18 cellular contexts compared by ENCODE assay signal in the genomic region with DNA sequence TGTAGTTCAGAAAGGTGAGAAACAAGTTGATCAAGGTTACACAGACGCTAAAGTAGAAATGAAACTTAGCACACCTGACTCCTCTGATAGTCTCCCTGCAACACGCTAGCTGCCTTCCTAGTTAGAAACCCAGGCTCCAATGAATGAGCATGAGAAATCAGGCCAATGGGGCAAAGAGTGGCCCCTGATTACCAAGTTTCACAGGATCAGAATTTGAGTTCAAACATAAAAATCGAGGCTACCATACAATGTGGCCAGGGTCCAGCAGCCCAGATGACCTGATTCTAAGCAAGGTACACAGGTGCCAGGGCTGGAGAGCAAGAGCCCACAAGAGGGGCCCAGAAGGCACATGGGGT. TPM values are rescaled to one million over a fixed set of nuclear protein-coding genes. Genes with fewer than 3 reads are reported as not detected.
DNase-seq lines count a peak whose midpoint lies in the region; ATAC-seq and TF ChIP-seq lines count a peak whose summit lies in the region.
"Had no signal": no experiment of that assay in that cellular context is flagged by ENCODE, and none has a peak within 500 bp of the region (broad histone marks: within the 10 kb centered on the region; RNA-seq: fewer than 3 reads in every experiment).

No MANE protein-coding gene starts in this region.

- peaks cover 0 to 6% (median under 1%) of the 10 kb centered on the region in 3 donors for H3K4me1 Mint-ChIP-seq in CD8-positive, alpha-beta memory T cell

- no peaks in the 10 kb centered on the region for H4K20me1 ChIP-seq in osteoblast (ENCODE audit: insufficient read depth, low read length)

- H3K4me1 ChIP-seq in HEK293 (ENCODE audit: control insufficient read depth, insufficient read depth, low read length) (peaks cover 8% of the 10 kb centered on the region), breast epithelium (no peaks in the 10 kb centered on the region), osteoblast (ENCODE audit: insufficient read depth, low read length) (peaks cover 55% of the 10 kb centered on the region)
- H3K4me1 ChIP-seq in CD8-positive, alpha-beta memory T cell (ENCODE audit: insufficient read depth, low read length) = no peaks in the 10 kb centered on the region

- no peak for ATAC-seq in HG03520 (IDR thresholded peaks at IDR 0.05; ENCODE audit: unreplicated experiment)
- ATAC-seq: activated CD8-positive, alpha-beta T cell treated with anti-CD3 and anti-CD28 coated beads for 36 hours had no signal

- H3K4me3 Mint-ChIP-seq in CD8-positive, alpha-beta memory T cell = no peak overlapping the region
- H3K4me3 Mint-ChIP-seq: activated CD8-positive, alpha-beta T cell treated with anti-CD3 and anti-CD28 coated beads for 36 hours; activated naive CD8-positive, alpha-beta T cell treated with anti-CD3 and anti-CD28 coated beads for 36 hours had no signal

- no peak for TF ChIP-seq POLR2A in breast epithelium (IDR thresholded peaks at IDR 0.05)

- no peaks in the 10 kb centered on the region for H3K9me3 ChIP-seq in HEK293 (ENCODE audit: control insufficient read depth, insufficient read depth, low read depth, low read length)
- H3K9me3 ChIP-seq in breast epithelium = no peaks in the 10 kb centered on the region
- H3K9me3 ChIP-seq in osteoblast (ENCODE audit: low read depth, low read length) = no peaks in the 10 kb centered on the region
- no peaks in the 10 kb centered on the region for H3K9me3 ChIP-seq in WERI-Rb-1 (ENCODE audit: severe bottlenecking)
- no peaks in the 10 kb centered on the region for H3K9me3 ChIP-seq in CD8-positive, alpha-beta memory T cell (ENCODE audit: low read length)
- H3K9me3 ChIP-seq: testis had no signal

- POLR2A ChIA-PET in HEK293 (lab: Yijun Ruan, JAX) = no interaction called here
- POLR2A ChIA-PET in CD8-positive, alpha-beta memory T cell (lab: Charles Lee) = no interaction called here

- H3K4me3 ChIP-seq in GM08714 (ENCODE audit: low read length) (peak overlapping the region; percentile 24; the same call in 1 of the 2 replicates), HEK293 (ENCODE audit: low read depth, low read length) (no peak overlapping the region), breast epithelium (no peak overlapping the region), osteoblast (ENCODE audit: insufficient read depth, low read length) (no peak overlapping the region), WERI-Rb-1 (ENCODE audit: low read depth, low read length) (no peak overlapping the region)
- H3K4me3 ChIP-seq in CD8-positive, alpha-beta memory T cell (ENCODE audit: low read length) = no peak overlapping the region
- H3K4me3 ChIP-seq: testis had no signal

- H3K4me2 ChIP-seq in osteoblast (ENCODE audit: insufficient read depth, low read length) = no peak overlapping the region

- H3K36me3 ChIP-seq in HEK293 (ENCODE audit: control insufficient read depth in 2 of 2, insufficient read depth in 1 of 2, low read length in 2 of 2) (no peaks in the 10 kb centered on the region), breast epithelium (no peaks in the 10 kb centered on the region), osteoblast (ENCODE audit: insufficient read depth, low read length) (no peaks in the 10 kb centered on the region), WERI-Rb-1 (no peaks in the 10 kb centered on the region)
- no peaks in the 10 kb centered on the region for H3K36me3 ChIP-seq in CD8-positive, alpha-beta memory T cell (ENCODE audit: insufficient read depth, low read length)

- DNase-seq in breast epithelium (ENCODE audit: low spot score in 2 of 2) (no peak), osteoblast (ENCODE audit: insufficient read length, low spot score, missing footprints) (no peak), WERI-Rb-1 (no peak)
- DNase-seq in activated naive CD4-positive, alpha-beta T cell treated with Interleukin-2 at 50 U/mL for 16 hours = no peak
- no peak for DNase-seq in CD8-positive, alpha-beta memory T cell
- DNase-seq: activated CD8-positive, alpha-beta T cell treated with anti-CD3 and anti-CD28 coated beads for 36 hours; activated naive CD8-positive, alpha-beta T cell treated with anti-CD3 and anti-CD28 coated beads for 36 hours; DMS79 treated with DMSO at 0.1 percent for 48 hours; GOT3; posterior cingulate gyrus; testis had no signal

- peak overlapping the region in 2 of 8 donors; percentile 10 to 76 for H3K27ac Mint-ChIP-seq in CD8-positive, alpha-beta memory T cell
- H3K27ac Mint-ChIP-seq: activated CD8-positive, alpha-beta T cell treated with anti-CD3 and anti-CD28 coated beads for 36 hours; activated naive CD8-positive, alpha-beta T cell treated with anti-CD3 and anti-CD28 coated beads for 36 hours had no signal

- intact Hi-C loops in breast epithelium (cut with DNase I; ENCODE audit: low total_unique reads) = no loop called here

- no peak overlapping the region for H2AFZ ChIP-seq in osteoblast (ENCODE audit: low read length)

- H3K27me3 ChIP-seq in breast epithelium = no peaks in the 10 kb centered on the region
- no peaks in the 10 kb centered on the region for H3K27me3 ChIP-seq in osteoblast (ENCODE audit: insufficient read depth, low read length)
- no peaks in the 10 kb centered on the region for H3K27me3 ChIP-seq in WERI-Rb-1 (ENCODE audit: insufficient read depth, low read depth, severe bottlenecking)
- H3K27me3 ChIP-seq in CD8-positive, alpha-beta memory T cell (ENCODE audit: insufficient read depth, low read length, poor library complexity, severe bottlenecking) = no peaks in the 10 kb centered on the region
- H3K27me3 ChIP-seq: testis had no signal

- H3K9me3 Mint-ChIP-seq in CD8-positive, alpha-beta memory T cell = no peaks in the 10 kb centered on the region
- H3K9me3 Mint-ChIP-seq: activated CD8-positive, alpha-beta T cell treated with anti-CD3 and anti-CD28 coated beads for 36 hours; activated naive CD8-positive, alpha-beta T cell treated with anti-CD3 and anti-CD28 coated beads for 36 hours had no signal

- peaks cover 2 to 17% of the 10 kb centered on the region in 2 donors for H3K27me3 Mint-ChIP-seq in CD8-positive, alpha-beta memory T cell

- TF ChIP-seq CTCF in HEK293 (tag by site-specific recombination; IDR thresholded peaks at IDR 0.05) = no peak
- TF ChIP-seq CTCF in breast epithelium (IDR thresholded peaks at IDR 0.05) = no peak
- TF ChIP-seq CTCF in osteoblast (IDR thresholded peaks at IDR 0.05; ENCODE audit: extremely low read depth, low read depth, low read length) = no peak
- TF ChIP-seq CTCF in WERI-Rb-1 (IDR thresholded peaks at IDR 0.05; ENCODE audit: low read depth, low read length) = no peak

- H3K36me3 Mint-ChIP-seq in CD8-positive, alpha-beta memory T cell = no peaks in the 10 kb centered on the region
- H3K36me3 Mint-ChIP-seq: activated naive CD8-positive, alpha-beta T cell treated with anti-CD3 and anti-CD28 coated beads for 36 hours had no signal

- H3K27ac ChIP-seq in HEK293 (ENCODE audit: extremely low read depth, low read depth, low read length) (no peak overlapping the region), breast epithelium (peak overlapping the region; percentile 19 to 87), osteoblast (ENCODE audit: low read depth, low read length) (peak overlapping the region; percentile 90), WERI-Rb-1 (no peak overlapping the region)
- no peak overlapping the region for H3K27ac ChIP-seq in CD8-positive, alpha-beta memory T cell (ENCODE audit: low read depth, low read length)
- H3K27ac ChIP-seq: testis had no signal

- peaks cover 16% of the 10 kb centered on the region for H3K79me2 ChIP-seq in osteoblast (ENCODE audit: insufficient read depth, low read length)

- CTCF ChIA-PET in HEK293 (lab: Yijun Ruan, JAX) = interaction anchor here (0.7 to 1.3 kb wide), 2 partner anchors 30 to 188 kb away, joined by 3 to 4 read pairs; no protein-coding TSS in a partner anchor
- CTCF ChIA-PET in CD8-positive, alpha-beta memory T cell (lab: Charles Lee) = no interaction called here

TF ChIP-seq in HEK293, 187 proteins besides CTCF, POLR2A, EP300 and RAD21:
- TF ChIP-seq ZBTB20 (tag by site-specific recombination; IDR thresholded peaks at IDR 0.05) (0 out of 2 replicates have a peak, but pooled peaks have one; percentile 17), ZNF777 (tag by site-specific recombination; IDR thresholded peaks at IDR 0.05; ENCODE audit: borderline replicate concordance) (no peak)

RNA-seq across cellular contexts. Expression of gene PLD1, which starts 7.7 kb away (rescaled TPM):
- total RNA-seq in breast epithelium (10 to 100 TPM; 21.1 to 36.9 (median 24.9) TPM), osteoblast (18.1 and 29.5 TPM in 2 replicates)
- 1 to 10 TPM in 1 of 2 experiments, under 1 TPM in 1; 0.59 to 1.3 TPM for total RNA-seq in CD8-positive, alpha-beta memory T cell
- 14.5 TPM for polyA plus RNA-seq in CD8-positive, alpha-beta memory T cell

RNA-seq across cellular contexts. Expression of gene TMEM212, which starts 40.6 kb away (rescaled TPM):
- total RNA-seq in breast epithelium (1 to 10 TPM in 1 of 3 donors, not detected in 2; 1.3 TPM), osteoblast (not detected in 2 replicates)
- not detected for total RNA-seq in CD8-positive, alpha-beta memory T cell
- not detected for polyA plus RNA-seq in CD8-positive, alpha-beta memory T cell
- total RNA-seq: activated CD8-positive, alpha-beta T cell treated with anti-CD3 and anti-CD28 coated beads for 36 hours; activated naive CD8-positive, alpha-beta T cell treated with anti-CD3 and anti-CD28 coated beads for 36 hours; dermis blood vessel endothelial cell; glomerular endothelial cell; lower leg skin; T-helper 1 cell treated with Interleukin-12 subunit alpha and Interleukin-12 subunit beta and Interleukin-4 antibody, amounts not matched to agents 30 ng/mL and 1 ng/mL, for 36 hours had no signal

Comparison
In these comparisons a context has a peak if more than half of its experiments do, and no peak if none do; other contexts are left out.
1. H3K27ac ChIP-seq: peak in breast epithelium (2 of 2) and osteoblast (single experiment); none in HEK293 (single experiment), WERI-Rb-1 (single experiment) and CD8-positive, alpha-beta memory T cell (single experiment).